ENCODE assay signal across 8 cellular contexts in genomic region chr2:64019975-64020281, GRCh38. TPM values are rescaled to one million over a fixed set of nuclear protein-coding genes. Genes with fewer than 3 reads are reported as not detected.
DNase-seq lines count a peak whose midpoint lies in the region; ATAC-seq, FAIRE-seq and TF ChIP-seq lines count a peak whose summit lies in the region.

No MANE protein-coding gene starts in this region.

- peaks cover 36% of the 10 kb centered on the region for H3K79me2 ChIP-seq in fibroblast of lung (ENCODE audit: control insufficient read depth, insufficient read depth, low read length)

- H4K20me1 ChIP-seq in fibroblast of lung (ENCODE audit: control insufficient read depth, extremely low read depth, insufficient read depth, low read length) = no peaks in the 10 kb centered on the region

- in situ Hi-C loops in gastrocnemius medialis (cut with MboI; ENCODE audit: low sequenced_read_pairs in 4 of 4) = no loop called here

- no peaks in the 10 kb centered on the region for H3K9me3 ChIP-seq in SJCRH30 (replicated peaks)
- no peaks in the 10 kb centered on the region for H3K9me3 ChIP-seq in fibroblast of lung (ENCODE audit: control insufficient read depth, insufficient read depth, low read depth, low read length)
- no peaks in the 10 kb centered on the region for H3K9me3 ChIP-seq in gastrocnemius medialis

- intact Hi-C loops in gastrocnemius medialis (cut with DNase I; ENCODE audit: low total_unique reads) = loop anchor here (1.0 to 10.0 kb wide), 3 partner anchors 124 to 425 kb away; partner anchors contain the start of genes PELI1 and UGP2

- H3K36me3 ChIP-seq in SJCRH30 (no peaks in the 10 kb centered on the region), fibroblast of lung (ENCODE audit: control insufficient read depth, insufficient read depth, low read length) (no peaks in the 10 kb centered on the region), gastrocnemius medialis (no peaks in the 10 kb centered on the region)

- peak overlapping the region; percentile 82 for H3K9ac ChIP-seq in fibroblast of lung (ENCODE audit: insufficient read depth, low read length)

- peak overlapping the region; percentile 94 for H3K27ac ChIP-seq in SJCRH30
- H3K27ac ChIP-seq in fibroblast of lung (ENCODE audit: insufficient read depth, low read length) = peak overlapping the region; percentile 92
- H3K27ac ChIP-seq in gastrocnemius medialis = peak overlapping the region; percentile 88 to 96 (median 92)

- H3K4me2 ChIP-seq in fibroblast of lung (ENCODE audit: extremely low read depth, insufficient read depth, low read length) = peak overlapping the region; percentile 89

- TF ChIP-seq CTCF in fibroblast of lung (conservative IDR thresholded peaks at IDR 0.05 in 1 of 2, IDR thresholded peaks at IDR 0.05 in 1 of 2; ENCODE audit: low read depth in 1 of 2, low read length in 2 of 2) (no peak), gastrocnemius medialis (IDR thresholded peaks at IDR 0.05 in 4 of 5, conservative IDR thresholded peaks at IDR 0.05 in 1 of 5) (no peak)

- H3K4me3 ChIP-seq in SJCRH30 (peak overlapping the region; percentile 84), fibroblast of lung (replicated peaks in 1 of 4; ENCODE audit: control extremely low read depth in 1 of 4, insufficient read depth in 1 of 4, low read depth in 3 of 4, low read length in 4 of 4) (peak overlapping the region in 2 of 4 experiments; percentile 42 to 73), gastrocnemius medialis (peak overlapping the region; percentile 65 to 85 (median 80))

- H3K27me3 ChIP-seq in SJCRH30 (no peaks in the 10 kb centered on the region), fibroblast of lung (ENCODE audit: control insufficient read depth, insufficient read depth, low read length) (no peaks in the 10 kb centered on the region), gastrocnemius medialis (no peaks in the 10 kb centered on the region)

- FAIRE-seq in GM18507 (lab: Jason Lieb, UNC) = peak; percentile 47

- TF ChIP-seq POLR2A in gastrocnemius medialis (IDR thresholded peaks at IDR 0.05) = no peak

- H3K4me1 ChIP-seq in SJCRH30 (peaks cover 8% of the 10 kb centered on the region), fibroblast of lung (ENCODE audit: control insufficient read depth, extremely low read depth, insufficient read depth, low read length) (peaks cover 3% of the 10 kb centered on the region), gastrocnemius medialis (peaks cover 33 to 34% of the 10 kb centered on the region in 2 donors)

- no peak for DNase-seq in GM18507 (ENCODE audit: extremely low spot score, insufficient read length, low read depth)
- no peak for DNase-seq in SJCRH30
- DNase-seq in fibroblast of lung (ENCODE audit: low read depth in 2 of 2) = no peak
- no peak for DNase-seq in gastrocnemius medialis
- DNase-seq in NCI-H524 (lab: John Stamatoyannopoulos, UW) = no peak
- DNase-seq in NCI-H146 treated with DMSO at 0.1 percent for 48 hours (lab: John Stamatoyannopoulos, UW; ENCODE audit: unreplicated experiment) = no peak

- ATAC-seq in gastrocnemius medialis (no peak), HG03460 (IDR thresholded peaks at IDR 0.05; ENCODE audit: unreplicated experiment) (no peak), HG03439 (IDR thresholded peaks at IDR 0.05; ENCODE audit: unreplicated experiment) (no peak)

- peak overlapping the region; percentile 89 for H2AFZ ChIP-seq in fibroblast of lung (ENCODE audit: low read length)

RNA-seq across cellular contexts. Expression of gene VPS54, which starts 0.7 kb away (rescaled TPM):
- 41.0 and 48.4 TPM in 2 replicates for total RNA-seq in SJCRH30 (2014; rRNA removed; shearing (Covaris generic))
- total RNA-seq in fibroblast of lung = 25.7 and 29.7 TPM in 2 replicates
- 14.8 and 18.4 TPM in 2 replicates for polyA plus RNA-seq in fibroblast of lung
- polyA plus RNA-seq in fibroblast of lung (2012) = 11.9 and 12.0 TPM in 2 replicates
- 3.2 and 3.7 TPM in 2 replicates for polyA minus RNA-seq in fibroblast of lung (ENCODE audit: low replicate concordance)
- total RNA-seq in gastrocnemius medialis = 10 to 100 TPM in 2 of 4 donors, 1 to 10 TPM in 2; 7.9 to 12.4 (median 9.8) TPM
